ENCODE assay signal across 15 cellular contexts in the genomic region with DNA sequence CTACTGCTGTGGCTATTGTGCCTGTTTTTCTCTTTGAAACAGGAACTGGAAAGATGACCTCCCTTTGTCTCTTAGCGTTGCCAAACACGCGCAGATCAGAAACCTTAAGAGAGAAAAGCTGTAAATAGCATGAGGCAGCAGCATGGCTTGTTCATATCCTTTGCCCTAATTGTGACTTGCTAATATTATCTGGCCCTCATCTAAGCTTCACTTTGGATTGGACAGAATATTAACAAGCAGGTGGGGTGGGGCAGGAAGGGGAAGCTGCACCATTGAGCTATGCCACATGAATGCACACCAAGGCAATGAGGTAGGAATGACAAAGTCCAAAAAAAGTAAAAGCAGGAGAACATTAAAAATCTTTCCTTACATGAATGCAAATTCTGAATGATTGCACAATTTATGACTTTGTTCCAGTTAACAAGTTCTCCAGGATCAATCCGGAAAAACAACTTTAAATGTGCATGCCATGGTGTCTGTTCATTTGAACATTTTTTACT.
A peak's percentile ranks its signal among the peaks of the same experiment; 100 is the strongest.
DNase-seq lines count a peak whose midpoint lies in the region; ATAC-seq, FAIRE-seq and TF ChIP-seq lines count a peak whose summit lies in the region.
"Had no signal": no experiment of that assay in that cellular context is flagged by ENCODE, and none has a peak within 500 bp of the region (broad histone marks: within the 10 kb centered on the region; RNA-seq: fewer than 3 reads in every experiment).

No MANE protein-coding gene starts in this region.

- H3K4me3 ChIP-seq in astrocyte (ENCODE audit: insufficient read depth, low read depth, low read length): no peak overlapping the region
- H3K4me3 ChIP-seq in right cardiac atrium (ENCODE audit: low read length): no peak overlapping the region
- peak overlapping the region in 1 of 3 donors; percentile 11 for H3K4me3 ChIP-seq in skeletal muscle tissue (ENCODE audit: low read length in 3 of 3)
- no peak overlapping the region for H3K4me3 ChIP-seq in CD8-positive, alpha-beta T cell (ENCODE audit: low read depth, low read length)
- H3K4me3 ChIP-seq: dorsolateral prefrontal cortex, stomach had no signal

- no peaks in the 10 kb centered on the region for H3K27me3 Mint-ChIP-seq in astrocyte (ENCODE audit: low read depth, unreplicated experiment)
- H3K27me3 Mint-ChIP-seq in CD8-positive, alpha-beta T cell (ENCODE audit: low read depth): peaks cover 29% of the 10 kb centered on the region

- H3K9me3 ChIP-seq in astrocyte (ENCODE audit: insufficient read depth, low read depth, low read length) (no peaks in the 10 kb centered on the region), right cardiac atrium (ENCODE audit: control insufficient read depth, low read length) (no peaks in the 10 kb centered on the region), skeletal muscle tissue (ENCODE audit: control insufficient read depth in 3 of 3, low read length in 3 of 3) (no peaks in the 10 kb centered on the region)
- H3K9me3 ChIP-seq in CD8-positive, alpha-beta T cell (ENCODE audit: low read length): no peaks in the 10 kb centered on the region
- H3K9me3 ChIP-seq: stomach had no signal

- peak; percentile 20 to 22 for ATAC-seq in right cardiac atrium
- no peak for ATAC-seq in GM18858 (IDR thresholded peaks at IDR 0.05; ENCODE audit: unreplicated experiment)
- no peak for ATAC-seq in CD8-positive, alpha-beta T cell

- H3K9ac ChIP-seq in astrocyte (ENCODE audit: low read length) (no peak overlapping the region), skeletal muscle tissue (ENCODE audit: low read depth in 1 of 3, low read length in 3 of 3) (no peak overlapping the region)
- H3K9ac ChIP-seq: KMS-11 had no signal

- CTCF ChIA-PET in CD8-positive, alpha-beta T cell (lab: Charles Lee): no interaction called here

- FAIRE-seq in astrocyte (lab: Jason Lieb, UNC): peak; percentile 65

- H3K36me3 ChIP-seq in astrocyte (ENCODE audit: insufficient read depth, low read length): no peaks in the 10 kb centered on the region
- H3K36me3 ChIP-seq in skeletal muscle tissue (ENCODE audit: control insufficient read depth in 3 of 3, insufficient read depth in 3 of 3, low read length in 3 of 3): no peaks in the 10 kb centered on the region
- H3K36me3 ChIP-seq in CD8-positive, alpha-beta T cell (ENCODE audit: insufficient read depth, low read length): no peaks in the 10 kb centered on the region
- H3K36me3 ChIP-seq: stomach had no signal

- no peak overlapping the region for H2AFZ ChIP-seq in astrocyte (ENCODE audit: low read depth, low read length)

- H3K4me2 ChIP-seq in astrocyte (ENCODE audit: low read length): no peak overlapping the region
- H3K4me2 ChIP-seq: KMS-11 had no signal

- H3K4me1 ChIP-seq in astrocyte (ENCODE audit: insufficient read depth, low read length): peaks cover 9% of the 10 kb centered on the region
- H3K4me1 ChIP-seq in right cardiac atrium (ENCODE audit: control insufficient read depth, insufficient read depth, low read length): peaks cover 7% of the 10 kb centered on the region
- peaks cover 13 to 29% (median 16%) of the 10 kb centered on the region in 3 donors for H3K4me1 ChIP-seq in skeletal muscle tissue (ENCODE audit: control insufficient read depth in 3 of 3, insufficient read depth in 3 of 3, low read length in 3 of 3)
- no peaks in the 10 kb centered on the region for H3K4me1 ChIP-seq in CD8-positive, alpha-beta T cell (ENCODE audit: insufficient read depth, low read length)

- no peaks in the 10 kb centered on the region for H4K20me1 ChIP-seq in astrocyte (ENCODE audit: insufficient read depth, low read length)

- intact Hi-C loops in right cardiac atrium (cut with DNase I): no loop called here
- intact Hi-C loops in CD8-positive, alpha-beta T cell (cut with DNase I, micrococcal nuclease): no loop called here

- H3K9me3 Mint-ChIP-seq in astrocyte (ENCODE audit: unreplicated experiment): peaks cover 5% of the 10 kb centered on the region
- no peaks in the 10 kb centered on the region for H3K9me3 Mint-ChIP-seq in CD8-positive, alpha-beta T cell
- H3K9me3 Mint-ChIP-seq: activated B cell treated with CpG ODN at 0.5 μM for 24 hours had no signal

- WGBS in right cardiac atrium: 47% methylated on average over 4 of the region's 4 CpGs

- H3K27me3 ChIP-seq in astrocyte (ENCODE audit: insufficient read depth, low read length) (no peaks in the 10 kb centered on the region), right cardiac atrium (ENCODE audit: control insufficient read depth, insufficient read depth) (no peaks in the 10 kb centered on the region), skeletal muscle tissue (ENCODE audit: control insufficient read depth in 3 of 3, insufficient read depth in 3 of 3, low read length in 3 of 3) (no peaks in the 10 kb centered on the region)
- H3K27me3 ChIP-seq in CD8-positive, alpha-beta T cell (ENCODE audit: insufficient read depth, low read length): no peaks in the 10 kb centered on the region
- H3K27me3 ChIP-seq: stomach had no signal

- TF ChIP-seq CTCF in astrocyte (IDR thresholded peaks at IDR 0.05; ENCODE audit: insufficient read depth, low read depth, low read length): no peak
- TF ChIP-seq CTCF in CD8-positive, alpha-beta T cell (IDR thresholded peaks at IDR 0.05): no peak

- no peak overlapping the region for H3K4me3 Mint-ChIP-seq in astrocyte (ENCODE audit: unreplicated experiment)
- H3K4me3 Mint-ChIP-seq in CD8-positive, alpha-beta T cell: no peak overlapping the region
- H3K4me3 Mint-ChIP-seq: activated B cell treated with CpG ODN at 0.5 μM for 24 hours had no signal

- H3K27ac ChIP-seq in astrocyte (ENCODE audit: low read depth, low read length) (no peak overlapping the region), right cardiac atrium (ENCODE audit: low read length) (no peak overlapping the region), skeletal muscle tissue (ENCODE audit: low read depth, low read length) (peak overlapping the region; percentile 48)
- no peak overlapping the region for H3K27ac ChIP-seq in CD8-positive, alpha-beta T cell (ENCODE audit: low read depth, low read length)
- H3K27ac ChIP-seq: dorsolateral prefrontal cortex, KMS-11, stomach had no signal

- DNase-seq in MV-4-11 (lab: John Stamatoyannopoulos, UW) (peak; percentile 75), astrocyte (ENCODE audit: low read depth) (no peak), right cardiac atrium (no peak), NCI-H1694 treated with DMSO at 0.1 percent for 48 hours (lab: John Stamatoyannopoulos, UW) (no peak)
- no peak for DNase-seq in CD8-positive, alpha-beta T cell
- DNase-seq: activated B cell treated with CpG ODN at 0.5 μM for 24 hours, activated gamma-delta T cell, dorsolateral prefrontal cortex, midbrain, NCI-H1436 treated with DMSO at 0.1 percent for 48 hours, NCI-H446, stomach had no signal

- H3K27ac Mint-ChIP-seq in astrocyte (ENCODE audit: unreplicated experiment): no peak overlapping the region
- no peak overlapping the region for H3K27ac Mint-ChIP-seq in CD8-positive, alpha-beta T cell
- H3K27ac Mint-ChIP-seq: activated B cell treated with CpG ODN at 0.5 μM for 24 hours had no signal

- H3K79me2 ChIP-seq in astrocyte (ENCODE audit: insufficient read depth, low read length): no peaks in the 10 kb centered on the region

- POLR2A ChIA-PET in CD8-positive, alpha-beta T cell (lab: Charles Lee): no interaction called here

- no peaks in the 10 kb centered on the region for H3K36me3 Mint-ChIP-seq in astrocyte (ENCODE audit: low read depth, unreplicated experiment)
- no peaks in the 10 kb centered on the region for H3K36me3 Mint-ChIP-seq in CD8-positive, alpha-beta T cell

- peaks cover 15% of the 10 kb centered on the region for H3K4me1 Mint-ChIP-seq in astrocyte (ENCODE audit: low read depth, unreplicated experiment)
- peaks cover 5% of the 10 kb centered on the region for H3K4me1 Mint-ChIP-seq in CD8-positive, alpha-beta T cell (ENCODE audit: low read depth)
- H3K4me1 Mint-ChIP-seq: activated B cell treated with CpG ODN at 0.5 μM for 24 hours had no signal

Comparison
In these comparisons a context has a peak if more than half of its experiments do, and no peak if none do; other contexts are left out.
1. ATAC-seq: peak in right cardiac atrium (2 of 2); none in GM18858 (single experiment) and CD8-positive, alpha-beta T cell (single experiment).